21 cellular contexts compared by ENCODE assay signal in the genomic region with DNA sequence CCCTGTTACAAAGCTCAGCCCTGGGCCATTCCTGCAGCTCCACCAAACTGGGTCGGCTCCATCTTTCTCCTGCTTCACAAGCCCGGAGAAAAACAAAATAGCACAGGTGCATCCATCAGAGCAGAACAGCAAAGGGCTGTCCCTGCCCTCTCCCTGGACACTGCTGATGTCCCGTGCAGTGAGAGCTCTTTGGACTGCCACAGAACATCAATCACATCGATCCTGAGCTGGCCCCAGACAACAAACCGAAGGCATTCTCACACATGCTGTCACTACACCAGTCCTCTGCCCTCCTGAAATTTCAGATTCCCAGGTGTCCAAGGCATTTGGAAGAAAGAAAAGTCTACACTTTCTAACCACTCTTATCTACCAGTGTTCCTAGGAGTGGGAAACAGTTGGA.
"Had no signal": no experiment of that assay in that cellular context is flagged by ENCODE, and none has a peak within 500 bp of the region (broad histone marks: within the 10 kb centered on the region; RNA-seq: fewer than 3 reads in every experiment).

No MANE protein-coding gene starts in this region.

- H3K4me3 Mint-ChIP-seq: activated naive CD8-positive, alpha-beta T cell; naive thymus-derived CD4-positive, alpha-beta T cell; stimulated activated memory B cell treated with anti-CD40 and anti-IgM and Interleukin-4, amounts not matched to agents 10 μg/mL and 1 μg/mL and 100 μg/mL, for 72 hours; stimulated activated naive CD8-positive, alpha-beta T cell treated with anti-CD3 and anti-CD28 coated beads, Interleukin-15, amount 100 ng/mL, for 72 hours; WTC11 had no signal

- H3K4me3 ChIP-seq: smooth muscle cell, upper lobe of right lung had no signal

- H3K36me3 ChIP-seq: upper lobe of right lung had no signal

- H3K27ac Mint-ChIP-seq: activated naive CD8-positive, alpha-beta T cell; naive thymus-derived CD4-positive, alpha-beta T cell; stimulated activated memory B cell treated with anti-CD40 and anti-IgM and Interleukin-4, amounts not matched to agents 10 μg/mL and 1 μg/mL and 100 μg/mL, for 72 hours; WTC11 had no signal

- H3K27ac ChIP-seq: epithelial cell of prostate, upper lobe of right lung had no signal

- H3K27me3 ChIP-seq: upper lobe of right lung had no signal

- H3K36me3 Mint-ChIP-seq: activated naive CD8-positive, alpha-beta T cell; stimulated activated memory B cell treated with anti-CD40 and anti-IgM and Interleukin-4, amounts not matched to agents 10 μg/mL and 1 μg/mL and 100 μg/mL, for 72 hours had no signal

- H3K4me1 Mint-ChIP-seq: stimulated activated naive CD8-positive, alpha-beta T cell treated with anti-CD3 and anti-CD28 coated beads, Interleukin-15, amount 100 ng/mL, for 72 hours; WTC11 had no signal

- H3K9me3 Mint-ChIP-seq: stimulated activated memory B cell treated with anti-CD40 and anti-IgM and Interleukin-4, amounts not matched to agents 10 μg/mL and 1 μg/mL and 100 μg/mL, for 72 hours had no signal

- H3K4me2 ChIP-seq: smooth muscle cell had no signal

- H3K9me3 ChIP-seq: upper lobe of right lung had no signal

- DNase-seq: activated effector memory CD4-positive, alpha-beta T cell treated with Interleukin-2 at 50 U/mL for 16 hours; activated naive CD4-positive, alpha-beta T cell treated with Interleukin-2 at 50 U/mL for 16 hours; activated T-cell treated with anti-CD3 and anti-CD28 coated beads for 4 hours; anterior cingulate cortex; effector CD8-positive, alpha-beta T cell; kidney glomerular epithelial cell; left ventricle myocardium superior; mammary epithelial cell; naive thymus-derived CD4-positive, alpha-beta T cell; stimulated activated CD4-positive, alpha-beta T cell treated with anti-CD3 and anti-CD28 coated beads, Interleukin-1b, Interleukin-23, amount 100 ng/mL, for 48 hours; stimulated activated CD4-positive, alpha-beta T cell treated with anti-CD3 and anti-CD28 coated beads, Interleukin-4, amount 100 ng/mL, for 4 hours; stimulated activated CD8-positive, alpha-beta memory T cell treated with anti-CD3 and anti-CD28 coated beads, Interleukin-4, amount 100 ng/mL, for 48 hours; stimulated activated naive CD8-positive, alpha-beta T cell treated with anti-CD3 and anti-CD28 coated beads, Interleukin-15, amount 100 ng/mL, for 72 hours; substantia nigra; T-helper 2 cell; upper lobe of right lung had no signal

- ATAC-seq: naive thymus-derived CD4-positive, alpha-beta T cell; stimulated activated naive CD8-positive, alpha-beta T cell treated with anti-CD3 and anti-CD28 coated beads, Interleukin-15, amount 100 ng/mL, for 72 hours; WTC11 had no signal

- H3K27me3 Mint-ChIP-seq: activated naive CD8-positive, alpha-beta T cell; stimulated activated naive CD8-positive, alpha-beta T cell treated with anti-CD3 and anti-CD28 coated beads, Interleukin-15, amount 100 ng/mL, for 72 hours had no signal
